ENCODE assay signal across 1 cellular context in genomic region chr10:101060951-101061813, GRCh38.
TF ChIP-seq lines count a peak whose summit lies in the region.

No MANE protein-coding gene starts in this region.

TF ChIP-seq in HepG2, 621 proteins besides CTCF, POLR2A, EP300 and RAD21 (continued from another document):
- peak; percentile 75 to 85 for TF ChIP-seq HMGXB4 (CRISPR knock-in tag; IDR thresholded peaks at IDR 0.05; ENCODE audit: borderline replicate concordance in 1 of 2, low read depth in 1 of 2)
- peak; percentile 84 for TF ChIP-seq HDAC1 (CRISPR knock-in tag; IDR thresholded peaks at IDR 0.05)
- 0 out of 2 replicates have a peak, but pooled peaks have one; percentile 20 for TF ChIP-seq FIP1L1 (IDR thresholded peaks at IDR 0.05; ENCODE audit: borderline replicate concordance, insufficient read depth, low read depth, low read length)
- no peak for TF ChIP-seq SOX6 (IDR thresholded peaks at IDR 0.05)
- TF ChIP-seq SOX6 (CRISPR knock-in tag; IDR thresholded peaks at IDR 0.05) = peak; percentile 78
- TF ChIP-seq KDM3A (CRISPR knock-in tag; IDR thresholded peaks at IDR 0.05; ENCODE audit: low read depth) = peak; percentile 88
- TF ChIP-seq ZNF281 (CRISPR knock-in tag; IDR thresholded peaks at IDR 0.05; ENCODE audit: borderline replicate concordance) = peak; percentile 95
- TF ChIP-seq PATZ1 (CRISPR knock-in tag; IDR thresholded peaks at IDR 0.05) = peak; percentile 97
- TF ChIP-seq TAF1 (CRISPR knock-in tag; IDR thresholded peaks at IDR 0.05) = peak; percentile 90
- TF ChIP-seq GMEB2 (CRISPR knock-in tag; IDR thresholded peaks at IDR 0.05; ENCODE audit: low read depth) = no peak
- TF ChIP-seq ZNF503 (CRISPR knock-in tag; IDR thresholded peaks at IDR 0.05) = peak; percentile 76; the same call in 1 of the 2 replicates
- TF ChIP-seq NFKB2 (CRISPR knock-in tag; IDR thresholded peaks at IDR 0.05; ENCODE audit: borderline replicate concordance) = peak; percentile 71; the same call in 1 of the 2 replicates
- peak; percentile 69; the same call in 1 of the 2 replicates for TF ChIP-seq ZNF275 (CRISPR knock-in tag; IDR thresholded peaks at IDR 0.05; ENCODE audit: borderline replicate concordance)
- TF ChIP-seq EED (CRISPR knock-in tag; IDR thresholded peaks at IDR 0.05) = peak; percentile 93
- TF ChIP-seq AHDC1 (CRISPR knock-in tag; IDR thresholded peaks at IDR 0.05; ENCODE audit: borderline replicate concordance) = peak; percentile 63; the same call in 1 of the 2 replicates
- peak in 1 of 2 experiments; percentile 66; a peak in 2 of 4 replicates for TF ChIP-seq REST (IDR thresholded peaks at IDR 0.05; ENCODE audit: borderline replicate concordance in 1 of 2, low read depth in 1 of 2, low read length in 2 of 2)
- peak; percentile 44; the same call in 1 of the 2 replicates for TF ChIP-seq MIER3 (CRISPR knock-in tag; IDR thresholded peaks at IDR 0.05; ENCODE audit: borderline replicate concordance)
- TF ChIP-seq ZC3H4 (CRISPR knock-in tag; IDR thresholded peaks at IDR 0.05; ENCODE audit: borderline replicate concordance) = no peak; the same call in none of the 2 replicates
- 0 out of 2 replicates have a peak, but pooled peaks have one; percentile 9 for TF ChIP-seq ARID2 (CRISPR knock-in tag; IDR thresholded peaks at IDR 0.05; ENCODE audit: borderline replicate concordance)
- TF ChIP-seq CBX5 (CRISPR knock-in tag; IDR thresholded peaks at IDR 0.05; ENCODE audit: borderline replicate concordance) = no peak
- peak; percentile 93 for TF ChIP-seq ZNF850 (CRISPR knock-in tag; conservative IDR thresholded peaks at IDR 0.05)
- no peak for TF ChIP-seq LCORL (IDR thresholded peaks at IDR 0.05)
- TF ChIP-seq LCORL (CRISPR knock-in tag; IDR thresholded peaks at IDR 0.05) = peak; percentile 97
TF ChIP-seq in HepG2: peak in this region for 246.
